ENCODE assay signal across 9 cellular contexts in the genomic region with DNA sequence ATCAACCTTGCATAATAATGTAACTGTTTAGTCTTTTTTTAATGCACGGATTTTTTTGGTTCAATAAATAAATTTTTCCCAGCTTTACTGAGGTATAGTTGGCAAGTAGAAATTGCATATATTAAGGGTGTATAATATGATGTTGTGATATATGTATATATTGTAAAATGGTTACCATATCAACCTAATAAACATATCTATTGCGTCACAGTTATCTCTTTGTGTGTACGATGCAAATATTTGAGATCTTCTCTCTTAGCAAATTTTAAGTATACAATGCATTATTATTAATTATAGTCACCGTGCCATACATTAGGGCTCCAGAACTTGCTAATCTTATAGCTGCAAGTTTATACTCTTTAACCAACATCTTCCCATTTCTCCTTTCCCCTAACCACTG.
"Had no signal": no experiment of that assay in that cellular context is flagged by ENCODE, and none has a peak within 500 bp of the region (broad histone marks: within the 10 kb centered on the region; RNA-seq: fewer than 3 reads in every experiment).

No MANE protein-coding gene starts in this region.

- H3K9ac ChIP-seq: GM23248, KMS-11 had no signal

- H3K27ac Mint-ChIP-seq: H9 had no signal

- FAIRE-seq: H54, HTR-8/SVneo had no signal

- H3K4me3 Mint-ChIP-seq: H9 had no signal

- H3K27ac ChIP-seq: GM23248, KMS-11 had no signal

- DNase-seq: GM23248, GOT3, H9, HCEC 1CT, Karpas-422, KBM-7 had no signal

- H3K9me3 Mint-ChIP-seq: H9 had no signal

- H3K4me1 Mint-ChIP-seq: H9 had no signal

- H2AFZ ChIP-seq: GM23248 had no signal

- H3K4me2 ChIP-seq: KMS-11 had no signal

- H3K4me3 ChIP-seq: GM23248 had no signal
